Comparison of ENCODE assay signal across 22 cellular contexts in genomic region chr7:85522070-85522469, GRCh38.
DNase-seq lines count a peak whose midpoint lies in the region; ATAC-seq and TF ChIP-seq lines count a peak whose summit lies in the region.
"Had no signal": no experiment of that assay in that cellular context is flagged by ENCODE, and none has a peak within 500 bp of the region (broad histone marks: within the 10 kb centered on the region; RNA-seq: fewer than 3 reads in every experiment).

No MANE protein-coding gene starts in this region.

- ATAC-seq in GM19395 (IDR thresholded peaks at IDR 0.05; ENCODE audit: unreplicated experiment) (no peak), HG03342 (IDR thresholded peaks at IDR 0.05; ENCODE audit: unreplicated experiment) (no peak)
- ATAC-seq: CD8-positive, alpha-beta T cell; HCT116; Right ventricle myocardium inferior had no signal

- H3K4me1 Mint-ChIP-seq in activated T-helper 1 cell treated with anti-CD3 and anti-CD28 coated beads, Interleukin-12 subunit alpha, Interleukin-12 subunit beta, Interleukin-2, Interleukin-4 antibody, amounts not matched to agents 30 ng/mL and 10 ng/mL and 1 ng/mL, durations not matched to agents 14 hours and 24 hours and 36 hours (ENCODE audit: low read depth): no peaks in the 10 kb centered on the region

- TF ChIP-seq CTCF in GM13977 (IDR thresholded peaks at IDR 0.05; ENCODE audit: extremely low read depth, insufficient read depth, missing control alignments): no peak

- in situ Hi-C loops in GM13977 (cut with MboI; ENCODE audit: low pct_unique_long_range_greater_than_20kb, low sequenced_read_pairs, unreplicated experiment): no loop called here

- H3K9me3 Mint-ChIP-seq in activated T-helper 1 cell treated with anti-CD3 and anti-CD28 coated beads, Interleukin-12 subunit alpha, Interleukin-12 subunit beta, Interleukin-2, Interleukin-4 antibody, amounts not matched to agents 30 ng/mL and 10 ng/mL and 1 ng/mL, durations not matched to agents 14 hours and 24 hours and 36 hours: no peaks in the 10 kb centered on the region
- H3K9me3 Mint-ChIP-seq: CD8-positive, alpha-beta T cell had no signal

- intact Hi-C loops in activated T-helper 1 cell treated with anti-CD3 and anti-CD28 coated beads, Interleukin-12 subunit alpha, Interleukin-12 subunit beta, Interleukin-2, Interleukin-4 antibody, amounts not matched to agents 30 ng/mL and 10 ng/mL and 1 ng/mL, durations not matched to agents 14 hours and 24 hours and 36 hours (cut with micrococcal nuclease): no loop called here

- H3K27ac Mint-ChIP-seq in activated T-helper 1 cell treated with anti-CD3 and anti-CD28 coated beads, Interleukin-12 subunit alpha, Interleukin-12 subunit beta, Interleukin-2, Interleukin-4 antibody, amounts not matched to agents 30 ng/mL and 10 ng/mL and 1 ng/mL, durations not matched to agents 14 hours and 24 hours and 36 hours: no peak overlapping the region
- H3K27ac Mint-ChIP-seq: CD8-positive, alpha-beta T cell had no signal

- DNase-seq in NCI-H2107 treated with DMSO at 0.1 percent for 48 hours (lab: John Stamatoyannopoulos, UW; ENCODE audit: unreplicated experiment) (peak; percentile 73), NCI-H2107 (lab: John Stamatoyannopoulos, UW) (no peak), NCI-H187 treated with DMSO at 0.1 percent for 48 hours (lab: John Stamatoyannopoulos, UW) (peak; percentile 70), NCI-H774 (lab: John Stamatoyannopoulos, UW) (peak; percentile 6), GM13977 (ENCODE audit: low spot score) (no peak)
- no peak for DNase-seq in activated T-helper 1 cell treated with anti-CD3 and anti-CD28 coated beads, Interleukin-12 subunit alpha, Interleukin-12 subunit beta, Interleukin-2, Interleukin-4 antibody, amounts not matched to agents 30 ng/mL and 10 ng/mL and 1 ng/mL, durations not matched to agents 14 hours and 24 hours and 36 hours (ENCODE audit: low spot score)
- DNase-seq: AML-193; C1 segment of cervical spinal cord; Calu3; CD8-positive, alpha-beta T cell; DMS153; GOT3; Karpas-422; NCI-H1436 treated with DMSO at 0.1 percent for 48 hours; NCI-H2029; NCI-H2227 treated with DMSO at 0.1 percent for 48 hours; NCI-H524; T-helper 9 cell had no signal

- H3K36me3 Mint-ChIP-seq in activated T-helper 1 cell treated with anti-CD3 and anti-CD28 coated beads, Interleukin-12 subunit alpha, Interleukin-12 subunit beta, Interleukin-2, Interleukin-4 antibody, amounts not matched to agents 30 ng/mL and 10 ng/mL and 1 ng/mL, durations not matched to agents 14 hours and 24 hours and 36 hours (ENCODE audit: low read depth): no peaks in the 10 kb centered on the region
- H3K36me3 Mint-ChIP-seq: CD8-positive, alpha-beta T cell had no signal

- H3K4me3 Mint-ChIP-seq in activated T-helper 1 cell treated with anti-CD3 and anti-CD28 coated beads, Interleukin-12 subunit alpha, Interleukin-12 subunit beta, Interleukin-2, Interleukin-4 antibody, amounts not matched to agents 30 ng/mL and 10 ng/mL and 1 ng/mL, durations not matched to agents 14 hours and 24 hours and 36 hours: no peak overlapping the region
- H3K4me3 Mint-ChIP-seq: CD8-positive, alpha-beta T cell had no signal

- H3K27me3 Mint-ChIP-seq in activated T-helper 1 cell treated with anti-CD3 and anti-CD28 coated beads, Interleukin-12 subunit alpha, Interleukin-12 subunit beta, Interleukin-2, Interleukin-4 antibody, amounts not matched to agents 30 ng/mL and 10 ng/mL and 1 ng/mL, durations not matched to agents 14 hours and 24 hours and 36 hours (ENCODE audit: insufficient read depth): no peaks in the 10 kb centered on the region

Comparison
In these comparisons a context has a peak if more than half of its experiments do, and no peak if none do; other contexts are left out.
1. DNase-seq: peak in NCI-H2107 treated with DMSO at 0.1 percent for 48 hours (single experiment), NCI-H187 treated with DMSO at 0.1 percent for 48 hours (single experiment) and NCI-H774 (single experiment); none in NCI-H2107 (single experiment), GM13977 (single experiment) and activated T-helper 1 cell treated with anti-CD3 and anti-CD28 coated beads, Interleukin-12 subunit alpha, Interleukin-12 subunit beta, Interleukin-2, Interleukin-4 antibody, amounts not matched to agents 30 ng/mL and 10 ng/mL and 1 ng/mL, durations not matched to agents 14 hours and 24 hours and 36 hours (single experiment).